20 cellular contexts compared by ENCODE assay signal in the genomic region with DNA sequence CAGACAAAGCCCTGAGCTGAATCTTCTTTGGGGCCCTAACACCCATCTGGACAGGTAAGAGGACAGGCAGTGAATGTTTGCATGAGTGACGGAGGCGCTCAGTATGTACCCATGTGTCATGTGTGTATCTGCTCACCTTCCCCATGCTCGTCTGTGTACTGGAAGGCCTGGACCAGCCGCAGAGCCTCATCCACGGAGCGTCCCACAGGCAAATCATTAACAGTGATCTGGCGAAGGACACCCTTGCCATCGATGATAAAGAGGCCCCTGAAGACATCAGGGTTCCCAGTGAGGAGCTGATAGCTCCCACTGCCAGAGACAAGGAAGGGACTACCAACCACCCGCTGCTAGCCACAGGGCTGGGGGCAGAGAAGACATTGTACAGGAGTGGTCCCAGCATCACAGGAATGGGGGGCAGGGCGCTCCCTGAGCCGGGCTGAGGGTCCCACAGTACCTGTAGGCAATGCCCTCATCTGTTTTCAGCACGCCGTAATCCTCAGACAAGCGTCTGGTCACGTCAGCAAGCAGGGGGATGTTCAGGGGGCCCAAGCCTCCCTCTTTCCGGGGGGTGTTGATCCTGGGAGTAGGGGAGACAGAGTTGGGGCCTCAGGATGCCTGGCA. TPM values are rescaled to one million over a fixed set of nuclear protein-coding genes. Genes with fewer than 3 reads are reported as not detected.
DNase-seq lines count a peak whose midpoint lies in the region; ATAC-seq and TF ChIP-seq lines count a peak whose summit lies in the region.
"Had no signal": no experiment of that assay in that cellular context is flagged by ENCODE, and none has a peak within 500 bp of the region (broad histone marks: within the 10 kb centered on the region; RNA-seq: fewer than 3 reads in every experiment).

No MANE protein-coding gene starts in this region.

- no peaks in the 10 kb centered on the region for H3F3A ChIP-seq in PC-3 (ENCODE audit: low read length, unreplicated experiment)
- peaks cover 9% of the 10 kb centered on the region for H3F3A ChIP-seq in smooth muscle cell (ENCODE audit: low read depth)

- no peaks in the 10 kb centered on the region for H3K9me3 ChIP-seq in PC-3 (ENCODE audit: low read length)
- H3K9me3 ChIP-seq in endodermal cell (ENCODE audit: control insufficient read depth, low read length) = no peaks in the 10 kb centered on the region
- H3K9me3 ChIP-seq in smooth muscle cell (replicated peaks; ENCODE audit: low read depth) = no peaks in the 10 kb centered on the region
- H3K9me3 ChIP-seq: gastrocnemius medialis, SK-N-SH had no signal

- peak overlapping the region; percentile 81 for H3K4me3 ChIP-seq in PC-3 (ENCODE audit: low read length)
- peak overlapping the region; percentile 91 for H3K4me3 ChIP-seq in endodermal cell (ENCODE audit: low read length)
- no peak overlapping the region for H3K4me3 ChIP-seq in smooth muscle cell

- H3K27ac ChIP-seq in PC-3 (ENCODE audit: low read length) = no peak overlapping the region
- H3K27ac ChIP-seq in endodermal cell (ENCODE audit: low read depth, low read length) = no peak overlapping the region
- no peak overlapping the region for H3K27ac ChIP-seq in smooth muscle cell (ENCODE audit: low read depth)

- 94% methylated on average over 15 to 16 of the region's 16 CpGs for WGBS in endodermal cell (ENCODE audit: insufficient coverage in 1 of 2, insufficient read length in 1 of 2), 2 experiments
- WGBS in smooth muscle cell (ENCODE audit: low lambda C conversion rate) = 98% methylated on average over 16 of the region's 16 CpGs

- no peak for DNase-seq in activated T-cell treated with anti-CD3 and anti-CD28 coated beads, Interleukin-2, amount 50 U/mL, for 4 hours
- no peak for DNase-seq in activated T-cell treated with anti-CD3 and anti-CD28 coated beads, Interleukin-2, amount 50 U/mL, for 48 hours
- DNase-seq in PC-3 (no peak), endodermal cell (no peak), smooth muscle cell (lab: John Stamatoyannopoulos, UW; ENCODE audit: unreplicated experiment) (no peak), NCI-H1930 (lab: John Stamatoyannopoulos, UW) (no peak), glomerular visceral epithelial cell (ENCODE audit: extremely low spot score) (no peak)
- DNase-seq: activated CD4-positive, alpha-beta T cell treated with anti-CD3 and anti-CD28 coated beads, Interleukin-2, amount 50 U/mL, for 4 hours; amniotic stem cell; DMS79; gastrocnemius medialis; HCEC 1CT; left cardiac atrium; NCI-H1694 treated with DMSO at 0.1 percent for 48 hours; NCI-H774; occipital lobe; SK-N-SH had no signal

- H3K36me3 Mint-ChIP-seq in activated T-cell treated with anti-CD3 and anti-CD28 coated beads, Interleukin-2, amount 50 U/mL, for 4 hours (ENCODE audit: insufficient read depth) = no peaks in the 10 kb centered on the region
- H3K36me3 Mint-ChIP-seq in endodermal cell (ENCODE audit: low read depth) = peaks cover 15% of the 10 kb centered on the region

- peak overlapping the region; percentile 91 for H3K4me2 ChIP-seq in PC-3 (ENCODE audit: low read length)
- peak overlapping the region; percentile 100 for H3K4me2 ChIP-seq in smooth muscle cell

- H3K9ac ChIP-seq in PC-3 (ENCODE audit: low read length) (no peak overlapping the region), endodermal cell (ENCODE audit: extremely low read depth, low read length, poor library complexity, severe bottlenecking) (no peak overlapping the region), smooth muscle cell (ENCODE audit: low read depth) (no peak overlapping the region)
- H3K9ac ChIP-seq: SK-N-SH had no signal

- H3K79me2 ChIP-seq in PC-3 (ENCODE audit: low read length) = peaks cover 28% of the 10 kb centered on the region
- peaks cover 5% of the 10 kb centered on the region for H3K79me2 ChIP-seq in smooth muscle cell (ENCODE audit: low read depth)

- H3K27me3 ChIP-seq in PC-3 (ENCODE audit: low read length) = no peaks in the 10 kb centered on the region
- H3K27me3 ChIP-seq in endodermal cell (ENCODE audit: control insufficient read depth, insufficient read depth, low read length, poor library complexity, severe bottlenecking) = no peaks in the 10 kb centered on the region
- no peaks in the 10 kb centered on the region for H3K27me3 ChIP-seq in smooth muscle cell (ENCODE audit: low read depth)
- H3K27me3 ChIP-seq: gastrocnemius medialis had no signal

- H3K27ac Mint-ChIP-seq in endodermal cell = no peak overlapping the region

- H3K9me3 Mint-ChIP-seq in activated T-cell treated with anti-CD3 and anti-CD28 coated beads, Interleukin-2, amount 50 U/mL, for 4 hours = no peaks in the 10 kb centered on the region
- no peaks in the 10 kb centered on the region for H3K9me3 Mint-ChIP-seq in endodermal cell

- H3K36me3 ChIP-seq in PC-3 (ENCODE audit: low read depth, low read length) (peaks cover 15% of the 10 kb centered on the region), endodermal cell (ENCODE audit: control insufficient read depth, insufficient read depth, low read length) (peaks cover 22% of the 10 kb centered on the region), smooth muscle cell (ENCODE audit: low read depth) (no peaks in the 10 kb centered on the region)

- peaks cover 20% of the 10 kb centered on the region for H3K4me1 ChIP-seq in PC-3 (ENCODE audit: insufficient read depth, low read length)
- peaks cover 8% of the 10 kb centered on the region for H3K4me1 ChIP-seq in endodermal cell (ENCODE audit: control insufficient read depth, insufficient read depth, low read length)
- peaks cover 11% of the 10 kb centered on the region for H3K4me1 ChIP-seq in smooth muscle cell (ENCODE audit: low read depth)

- CTCF ChIA-PET in PC-3 (lab: Charles Lee) = interaction anchor here (1.1 kb wide), 2 partner anchors 22 to 48 kb away, joined by 3 to 4 read pairs; no protein-coding TSS in a partner anchor

- POLR2A ChIA-PET in PC-3 (lab: Charles Lee; ENCODE audit: unreplicated experiment) = no interaction called here

- no TSS peak for BruUV-seq in PC-3 (replicated peaks; lab: Mats Ljungman, UMichigan)

- no peaks in the 10 kb centered on the region for H3K27me3 Mint-ChIP-seq in activated T-cell treated with anti-CD3 and anti-CD28 coated beads, Interleukin-2, amount 50 U/mL, for 4 hours (ENCODE audit: low read depth)
- peaks cover 6% of the 10 kb centered on the region for H3K27me3 Mint-ChIP-seq in endodermal cell (ENCODE audit: insufficient read depth)

- ATAC-seq in activated T-cell treated with anti-CD3 and anti-CD28 coated beads, Interleukin-2, amount 50 U/mL, for 4 hours = no peak
- no peak for ATAC-seq in PC-3
- ATAC-seq in GM21515 (IDR thresholded peaks at IDR 0.05; ENCODE audit: unreplicated experiment) = no peak
- ATAC-seq: gastrocnemius medialis, left cardiac atrium had no signal

- TF ChIP-seq CTCF in PC-3 (conservative IDR thresholded peaks at IDR 0.05; ENCODE audit: low read depth, low read length) (no peak), endodermal cell (conservative IDR thresholded peaks at IDR 0.05) (no peak), smooth muscle cell (IDR thresholded peaks at IDR 0.05; ENCODE audit: borderline replicate concordance, insufficient read depth, poor library complexity, severe bottlenecking) (no peak)

- no peaks in the 10 kb centered on the region for H3K9me2 ChIP-seq in PC-3 (replicated peaks; ENCODE audit: low read length)
- H3K9me2 ChIP-seq: SK-N-SH had no signal

- no peak overlapping the region for H2AFZ ChIP-seq in PC-3 (ENCODE audit: low read length)
- H2AFZ ChIP-seq in smooth muscle cell (ENCODE audit: low read depth) = no peak overlapping the region

- H3K4me1 Mint-ChIP-seq in activated T-cell treated with anti-CD3 and anti-CD28 coated beads, Interleukin-2, amount 50 U/mL, for 4 hours (ENCODE audit: low read depth) = peaks cover 36% of the 10 kb centered on the region
- peaks cover 19% of the 10 kb centered on the region for H3K4me1 Mint-ChIP-seq in endodermal cell

- peak overlapping the region; percentile 86 for H3K4me3 Mint-ChIP-seq in activated T-cell treated with anti-CD3 and anti-CD28 coated beads, Interleukin-2, amount 50 U/mL, for 4 hours
- peak overlapping the region; percentile 89 for H3K4me3 Mint-ChIP-seq in endodermal cell

- no peaks in the 10 kb centered on the region for H4K20me1 ChIP-seq in PC-3 (ENCODE audit: low read length)
- peaks cover 6% of the 10 kb centered on the region for H4K20me1 ChIP-seq in smooth muscle cell (ENCODE audit: low read depth)

- intact Hi-C loops in PC-3 (cut with micrococcal nuclease) = loop anchor here (5.0 kb wide), 1 partner anchor 37 kb away; a partner anchor contains a TSS

RNA-seq across cellular contexts. Expression of a gene that starts 1.8 kb away (rescaled TPM):
- total RNA-seq in activated T-cell treated with anti-CD3 and anti-CD28 coated beads, Interleukin-2, amount 50 U/mL, for 4 hours = 100 to 1,000 TPM; 185 to 224 (median 211) TPM
- total RNA-seq in PC-3 (2014; rRNA removed) (729 and 746 TPM in 2 replicates), endodermal cell (100 to 1,000 TPM; 429 to 507 TPM), smooth muscle cell (351 and 400 TPM in 2 replicates)
- 440 TPM for polyA plus RNA-seq in endodermal cell (2013, experiment 1 of 2)
- polyA plus RNA-seq in endodermal cell (2013, experiment 2 of 2) = 394 TPM
- 371 and 391 TPM in 2 replicates for polyA plus RNA-seq in smooth muscle cell

RNA-seq across cellular contexts. Expression of a gene that starts 2.0 kb away (rescaled TPM):
- 10 to 100 TPM; 10.3 to 18.8 (median 12.6) TPM for total RNA-seq in activated T-cell treated with anti-CD3 and anti-CD28 coated beads, Interleukin-2, amount 50 U/mL, for 4 hours
- total RNA-seq in PC-3 (2014; rRNA removed) (not detected in 2 replicates), endodermal cell (10 to 100 TPM; 34.4 to 57.4 TPM), smooth muscle cell (not detected in 2 replicates)
- 12.7 TPM for polyA plus RNA-seq in endodermal cell (2013, experiment 1 of 2)
- 17.6 TPM for polyA plus RNA-seq in endodermal cell (2013, experiment 2 of 2)
- 8.0 and 10.1 TPM in 2 replicates for polyA plus RNA-seq in smooth muscle cell
- total RNA-seq: dermis microvascular lymphatic vessel endothelial cell, gastrocnemius medialis, urinary bladder had no signal
- polyA plus RNA-seq: SK-N-SH, urinary bladder had no signal

RNA-seq across cellular contexts. Expression of a gene that starts 6.6 kb away (rescaled TPM):
- total RNA-seq in activated T-cell treated with anti-CD3 and anti-CD28 coated beads, Interleukin-2, amount 50 U/mL, for 4 hours = 10 to 100 TPM; 32.3 to 42.7 (median 39.1) TPM
- 118 and 120 TPM in 2 replicates for total RNA-seq in PC-3 (2014; rRNA removed)
- 10 to 100 TPM; 51.0 to 97.1 TPM for total RNA-seq in endodermal cell
- polyA plus RNA-seq in endodermal cell (2013, experiment 1 of 2) = 68.6 TPM
- polyA plus RNA-seq in endodermal cell (2013, experiment 2 of 2) = 58.0 TPM
- 8.7 and 15.7 TPM in 2 replicates for total RNA-seq in smooth muscle cell
- polyA plus RNA-seq in smooth muscle cell = 34.8 and 34.9 TPM in 2 replicates

RNA-seq across cellular contexts. Expression of a gene that starts 8.5 kb away (rescaled TPM):
- total RNA-seq in activated T-cell treated with anti-CD3 and anti-CD28 coated beads, Interleukin-2, amount 50 U/mL, for 4 hours = 100 to 1,000 TPM; 261 to 295 (median 287) TPM
- total RNA-seq in PC-3 (2014; rRNA removed) (343 and 391 TPM in 2 replicates), endodermal cell (1 to 10 TPM; 6.7 to 7.2 TPM), smooth muscle cell (687 and 756 TPM in 2 replicates)
- polyA plus RNA-seq in endodermal cell (2013, experiment 1 of 2) = 7.7 TPM
- 9.9 TPM for polyA plus RNA-seq in endodermal cell (2013, experiment 2 of 2)
- polyA plus RNA-seq in smooth muscle cell = 1,281 and 1,575 TPM in 2 replicates

RNA-seq across cellular contexts. Expression of a gene that starts 24.5 kb away (rescaled TPM):
- total RNA-seq in activated T-cell treated with anti-CD3 and anti-CD28 coated beads, Interleukin-2, amount 50 U/mL, for 4 hours = 1 to 10 TPM; 5.9 to 8.4 (median 6.0) TPM
- total RNA-seq in PC-3 (2014; rRNA removed) (95.2 and 95.7 TPM in 2 replicates), endodermal cell (100 to 1,000 TPM in 1 of 2 donors, 10 to 100 TPM in 1; 82.1 to 103 TPM), smooth muscle cell (16.7 and 20.5 TPM in 2 replicates)
- 28.9 TPM for polyA plus RNA-seq in endodermal cell (2013, experiment 1 of 2)
- 23.8 TPM for polyA plus RNA-seq in endodermal cell (2013, experiment 2 of 2)
- polyA plus RNA-seq in smooth muscle cell = 14.6 and 48.3 TPM in 2 replicates

Comparison
In these comparisons a context has a peak if more than half of its experiments do, and no peak if none do; other contexts are left out.
1. RNA of a gene that starts 2.0 kb away (total RNA-seq): 34.4 to 57.4 TPM in endodermal cell and 10.3 to 18.8 TPM in activated T-cell treated with anti-CD3 and anti-CD28 coated beads, Interleukin-2, amount 50 U/mL, for 4 hours; not detected in PC-3 and not detected in smooth muscle cell; every median in the first group is over 10 times any median in the second.